In the genomic region with DNA sequence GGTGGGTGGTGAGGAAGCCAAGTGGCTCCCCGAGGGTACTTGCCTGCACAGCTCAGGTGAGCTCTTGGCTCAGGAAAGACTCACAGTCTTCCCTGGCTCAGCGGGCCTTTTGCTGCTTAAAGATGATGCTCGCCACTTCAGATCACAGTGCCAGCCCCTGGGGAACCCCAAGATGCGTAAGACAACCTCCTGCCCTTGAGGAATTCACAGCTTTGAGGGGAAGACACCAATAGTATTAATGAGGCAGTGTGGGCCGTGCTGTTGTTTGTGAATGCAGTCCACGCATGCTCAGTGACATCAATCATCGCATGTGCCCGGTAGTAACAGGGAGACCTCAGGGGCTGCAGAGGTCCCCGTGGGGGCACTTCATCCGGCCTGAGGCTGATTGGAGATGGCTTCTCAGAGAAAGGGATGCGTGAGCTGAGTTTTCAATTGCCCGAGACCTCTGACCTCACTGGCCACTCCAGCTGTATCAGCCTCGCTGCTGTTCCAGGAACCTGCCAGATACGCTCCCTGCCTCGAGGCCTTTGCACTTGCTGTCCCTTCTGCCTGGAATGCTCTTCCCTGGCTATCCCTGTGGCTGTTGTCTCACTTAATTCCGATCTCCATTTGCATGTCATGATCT, we compare ENCODE assay signal across 9 cellular contexts. TPM values are rescaled to one million over a fixed set of nuclear protein-coding genes. Genes with fewer than 3 reads are reported as not detected.
DNase-seq lines count a peak whose midpoint lies in the region; ATAC-seq and TF ChIP-seq lines count a peak whose summit lies in the region.
"Had no signal": no experiment of that assay in that cellular context is flagged by ENCODE, and none has a peak within 500 bp of the region (broad histone marks: within the 10 kb centered on the region; RNA-seq: fewer than 3 reads in every experiment).

No MANE protein-coding gene starts in this region.

- DNase-seq in Panc1 (ENCODE audit: low read depth, low spot score), result no peak
- no peak for DNase-seq in esophagus muscularis mucosa (ENCODE audit: extremely low spot score)
- DNase-seq in nephron progenitor cell, result peak; percentile 65
- DNase-seq in tibial artery, result no peak
- DNase-seq in NCI-H2196 (lab: John Stamatoyannopoulos, UW; ENCODE audit: unreplicated experiment), result no peak
- DNase-seq: effector CD8-positive, alpha-beta T cell; NCI-H1436 treated with DMSO at 0.1 percent for 48 hours had no signal

- H3K36me3 ChIP-seq in Panc1 (ENCODE audit: control insufficient read depth, insufficient read depth, low read length), result no peaks in the 10 kb centered on the region
- H3K36me3 ChIP-seq in esophagus muscularis mucosa, result no peaks in the 10 kb centered on the region
- H3K36me3 ChIP-seq in tibial artery, result no peaks in the 10 kb centered on the region

- POLR2A ChIA-PET in Panc1 (lab: Charles Lee), result no interaction called here

- CTCF ChIA-PET in Panc1 (lab: Charles Lee), result interaction anchor here (1.8 kb wide), 1 partner anchor 156 kb away, joined by 4 read pairs; no protein-coding TSS in a partner anchor

- no peak for TF ChIP-seq CTCF in Panc1 (IDR thresholded peaks at IDR 0.05)
- no peak for TF ChIP-seq CTCF in esophagus muscularis mucosa (IDR thresholded peaks at IDR 0.05)
- TF ChIP-seq CTCF in nephron progenitor cell (IDR thresholded peaks at IDR 0.05), result no peak
- TF ChIP-seq CTCF in tibial artery (IDR thresholded peaks at IDR 0.05), result no peak

- WGBS in esophagus muscularis mucosa, result 63% methylated on average over 8 of the region's 16 CpGs

- TF ChIP-seq POLR2A in esophagus muscularis mucosa (IDR thresholded peaks at IDR 0.05; ENCODE audit: low read depth), result no peak

- H3K27me3 ChIP-seq in Panc1 (ENCODE audit: control insufficient read depth, insufficient read depth, low read length) (no peaks in the 10 kb centered on the region), esophagus muscularis mucosa (no peaks in the 10 kb centered on the region), tibial artery (no peaks in the 10 kb centered on the region)

- no peaks in the 10 kb centered on the region for H3K27me3 Mint-ChIP-seq in nephron progenitor cell (ENCODE audit: low read depth, poor library complexity)

- intact Hi-C loops in Panc1 (cut with micrococcal nuclease; ENCODE audit: unreplicated experiment) (no loop called here), esophagus muscularis mucosa (cut with DNase I) (no loop called here), tibial artery (cut with DNase I; ENCODE audit: low total_unique reads) (loop anchor here (5.0 kb wide), 1 partner anchor 154 kb away; no protein-coding TSS in a partner anchor)

- no peaks in the 10 kb centered on the region for H3K9me3 Mint-ChIP-seq in nephron progenitor cell

- in situ Hi-C loops in Panc1 (cut with HindIII; ENCODE audit: low pct_unique_long_range_greater_than_20kb, low sequenced_read_pairs), result no loop called here

- no peaks in the 10 kb centered on the region for H3K36me3 Mint-ChIP-seq in nephron progenitor cell (ENCODE audit: low read depth)

- H3K4me1 Mint-ChIP-seq in nephron progenitor cell, result peaks cover 32% of the 10 kb centered on the region

- no peaks in the 10 kb centered on the region for H3K9me3 ChIP-seq in Panc1 (ENCODE audit: control insufficient read depth, insufficient read depth, low read depth, low read length)
- H3K9me3 ChIP-seq in esophagus muscularis mucosa, result no peaks in the 10 kb centered on the region
- no peaks in the 10 kb centered on the region for H3K9me3 ChIP-seq in tibial artery

- no peak overlapping the region for H3K27ac Mint-ChIP-seq in nephron progenitor cell

- peak overlapping the region; percentile 98 for H3K27ac ChIP-seq in Panc1 (ENCODE audit: low read length)
- H3K27ac ChIP-seq in esophagus muscularis mucosa (replicated peaks in 1 of 4), result peak overlapping the region; percentile 95 to 97 (median 96)
- H3K27ac ChIP-seq in tibial artery, result peak overlapping the region; percentile 92 to 93

- peak overlapping the region in 1 of 2 experiments; percentile 1; a peak in 1 of 4 replicates for H3K4me3 ChIP-seq in Panc1 (ENCODE audit: low read depth in 2 of 2, low read length in 2 of 2)
- H3K4me3 ChIP-seq in esophagus muscularis mucosa, result peak overlapping the region in 1 of 4 donors; percentile 2
- H3K4me3 ChIP-seq in tibial artery, result no peak overlapping the region

- H3K4me1 ChIP-seq in Panc1 (ENCODE audit: control insufficient read depth, insufficient read depth, low read length) (peaks cover 95% of the 10 kb centered on the region), esophagus muscularis mucosa (peaks cover 79 to 100% (median 99%) of the 10 kb centered on the region in 4 donors), tibial artery (peaks cover 23 to 99% (median 87%) of the 10 kb centered on the region in 4 donors)

- ATAC-seq in Panc1, result no peak
- ATAC-seq in HG03565 (IDR thresholded peaks at IDR 0.05; ENCODE audit: unreplicated experiment), result no peak
- ATAC-seq in GM18511 (IDR thresholded peaks at IDR 0.05; ENCODE audit: unreplicated experiment), result no peak

- BruUV-seq in Panc1 (replicated peaks; lab: Mats Ljungman, UMichigan), result no TSS peak

- no peak for TF ChIP-seq EP300 in esophagus muscularis mucosa (IDR thresholded peaks at IDR 0.05)

- H3K4me3 Mint-ChIP-seq in nephron progenitor cell, result no peak overlapping the region

RNA-seq across cellular contexts. Expression of gene ERGIC1, which starts 36.9 kb away (rescaled TPM):
- total RNA-seq in Panc1 (2021; ENCODE audit: unreplicated experiment) (206 TPM), esophagus muscularis mucosa (100 to 1,000 TPM; 105 to 161 (median 145) TPM)
- 419 TPM for polyA plus RNA-seq in Panc1 (2012; ENCODE audit: insufficient read length)
